Comparison of ENCODE assay signal across 16 cellular contexts in the genomic region with DNA sequence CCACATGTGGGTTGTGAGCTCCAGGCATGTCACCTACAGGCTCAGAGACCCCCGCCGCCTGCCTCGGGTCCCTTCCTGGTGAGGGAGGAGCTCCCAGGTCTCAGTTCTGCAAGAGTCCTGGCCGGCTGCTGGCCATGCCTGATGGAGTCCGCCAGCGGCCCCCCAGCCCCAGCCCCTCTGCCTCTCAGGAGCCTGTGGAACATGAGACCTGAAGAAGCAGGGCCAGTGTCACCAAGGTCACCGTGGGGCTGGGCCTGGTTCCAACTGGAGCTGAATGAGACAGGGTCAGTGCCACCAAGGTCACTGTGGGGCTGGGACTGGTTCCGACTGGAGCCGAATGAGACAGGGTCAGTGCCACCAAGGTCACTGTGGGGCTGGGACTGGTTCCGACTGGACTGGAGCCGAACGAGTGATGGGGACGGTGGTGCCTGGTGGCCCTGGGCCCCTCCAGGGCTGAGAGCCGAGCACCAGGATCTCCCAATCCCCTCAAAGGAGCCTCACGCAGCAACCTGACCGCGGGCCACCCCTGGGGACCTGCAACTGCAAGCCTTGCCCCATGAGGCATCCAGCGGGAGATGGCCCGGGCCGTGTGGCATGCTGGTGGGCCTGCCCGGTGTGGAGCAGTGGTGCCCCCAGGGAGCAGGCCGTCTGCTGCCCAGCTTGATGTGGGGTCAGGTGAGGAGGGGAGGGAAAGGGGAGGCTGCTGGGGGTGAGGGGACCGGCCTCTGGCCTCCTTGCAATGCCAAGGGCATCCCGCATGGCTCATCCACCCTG.
"Had no signal": no experiment of that assay in that cellular context is flagged by ENCODE, and none has a peak within 500 bp of the region (broad histone marks: within the 10 kb centered on the region; RNA-seq: fewer than 3 reads in every experiment).

No MANE protein-coding gene starts in this region.

- H3K4me3 ChIP-seq: heart right ventricle, prostate gland had no signal

- ATAC-seq: activated CD8-positive, alpha-beta T cell treated with anti-CD3 and anti-CD28 coated beads for 36 hours; activated naive CD4-positive, alpha-beta T cell treated with anti-CD3 and anti-CD28 coated beads, Interleukin-2, amount 50 U/mL, for 72 hours; activated T-cell treated with anti-CD3 and anti-CD28 coated beads, Interleukin-2, amount 50 U/mL, for 4 hours; left colon; sciatic nerve; WTC11 had no signal

- H3K4me1 ChIP-seq: prostate gland had no signal

- H3K27ac Mint-ChIP-seq: activated CD8-positive, alpha-beta T cell treated with anti-CD3 and anti-CD28 coated beads for 36 hours; natural killer cell treated with Interleukin-12 subunit alpha and Interleukin-12 subunit beta and Interleukin-15 and Interleukin-18, amount 100 ng/mL, for 72 hours; WTC11 had no signal

- H3K4me3 Mint-ChIP-seq: activated CD8-positive, alpha-beta T cell treated with anti-CD3 and anti-CD28 coated beads for 36 hours; activated T-cell treated with anti-CD3 and anti-CD28 coated beads, Interleukin-2, amount 50 U/mL, for 4 hours; natural killer cell treated with Interleukin-12 subunit alpha and Interleukin-12 subunit beta and Interleukin-15 and Interleukin-18, amount 100 ng/mL, for 72 hours; WTC11 had no signal

- H3K9me3 Mint-ChIP-seq: activated CD8-positive, alpha-beta T cell treated with anti-CD3 and anti-CD28 coated beads for 36 hours; activated naive CD4-positive, alpha-beta T cell treated with anti-CD3 and anti-CD28 coated beads, Interleukin-2, amount 50 U/mL, for 72 hours; activated T-cell treated with anti-CD3 and anti-CD28 coated beads, Interleukin-2, amount 50 U/mL, for 4 hours; natural killer cell treated with Interleukin-12 subunit alpha and Interleukin-12 subunit beta and Interleukin-15 and Interleukin-18, amount 100 ng/mL, for 72 hours; WTC11 had no signal

- H3K27ac ChIP-seq: brain microvascular endothelial cell, heart right ventricle, prostate gland had no signal

- H3K36me3 ChIP-seq: brain microvascular endothelial cell, prostate gland had no signal

- H3K4me1 Mint-ChIP-seq: WTC11 had no signal

- H3K36me3 Mint-ChIP-seq: natural killer cell treated with Interleukin-12 subunit alpha and Interleukin-12 subunit beta and Interleukin-15 and Interleukin-18, amount 100 ng/mL, for 72 hours; WTC11 had no signal

- H3K27me3 Mint-ChIP-seq: activated CD8-positive, alpha-beta T cell treated with anti-CD3 and anti-CD28 coated beads for 36 hours; natural killer cell treated with Interleukin-12 subunit alpha and Interleukin-12 subunit beta and Interleukin-15 and Interleukin-18, amount 100 ng/mL, for 72 hours had no signal

- DNase-seq: activated CD4-positive, alpha-beta T cell treated with anti-CD3 and anti-CD28 coated beads for 48 hours; activated CD8-positive, alpha-beta T cell treated with anti-CD3 and anti-CD28 coated beads for 36 hours; activated gamma-delta T cell; activated T-cell treated with anti-CD3 and anti-CD28 coated beads, Interleukin-2, amount 50 U/mL, for 4 hours; anterior cingulate cortex; brain microvascular endothelial cell; dermis blood vessel endothelial cell; left colon; mesendoderm; T-helper 2 cell had no signal

- H3K9me3 ChIP-seq: heart right ventricle, prostate gland had no signal
